In genomic region chr5:96808868-96809558, GRCh38 we compare ENCODE assay signal across 1 cellular context.
TF ChIP-seq lines count a peak whose summit lies in the region.

No MANE protein-coding gene starts in this region.

TF ChIP-seq in K562, 482 proteins besides CTCF, POLR2A, EP300 and RAD21 (continued from another document):
- no peak for TF ChIP-seq ZNF274 (IDR thresholded peaks at IDR 0.05; ENCODE audit: borderline replicate concordance, low read depth, low read length)
- TF ChIP-seq ID3 (CRISPR knock-in tag; IDR thresholded peaks at IDR 0.05), result peak; percentile 77; the same call in 1 of the 2 replicates
- TF ChIP-seq ID3 (tag; IDR thresholded peaks at IDR 0.05), result peak; percentile 99
- TF ChIP-seq PYGO2 (tag; IDR thresholded peaks at IDR 0.05), result peak; percentile 98
- TF ChIP-seq ZC3H4 (CRISPR knock-in tag; IDR thresholded peaks at IDR 0.05; ENCODE audit: borderline replicate concordance), result no peak
- no peak for TF ChIP-seq GATAD2A (IDR thresholded peaks at IDR 0.05)
- TF ChIP-seq ARNT (IDR thresholded peaks at IDR 0.05), result no peak
- peak; percentile 67 for TF ChIP-seq GMEB1 (CRISPR knock-in tag; IDR thresholded peaks at IDR 0.05)
- no peak for TF ChIP-seq BHLHE40 (IDR thresholded peaks at IDR 0.05; ENCODE audit: low read length)
- no peak for TF ChIP-seq RBM34 (IDR thresholded peaks at IDR 0.05; ENCODE audit: borderline replicate concordance, insufficient read depth, low read length)
- TF ChIP-seq HDGF (IDR thresholded peaks at IDR 0.05), result no peak
- TF ChIP-seq BDP1 (IDR thresholded peaks at IDR 0.05; ENCODE audit: insufficient read depth, insufficient read length), result no peak
- TF ChIP-seq MEF2A (IDR thresholded peaks at IDR 0.05; ENCODE audit: control insufficient read depth, low read depth, low read length), result no peak
- no peak for TF ChIP-seq BRD4 (IDR thresholded peaks at IDR 0.05)
- TF ChIP-seq ZNF253 (CRISPR knock-in tag; conservative IDR thresholded peaks at IDR 0.05), result 0 out of 2 replicates have a peak, but pooled peaks have one; percentile 65
- peak; percentile 95 for TF ChIP-seq BCL6 (CRISPR knock-in tag; IDR thresholded peaks at IDR 0.05)
- peak; percentile 93 for TF ChIP-seq HINFP (tag; conservative IDR thresholded peaks at IDR 0.05; ENCODE audit: low read depth)
- TF ChIP-seq ZFP1 (CRISPR knock-in tag; IDR thresholded peaks at IDR 0.05), result peak; percentile 95
